In the genomic region with DNA sequence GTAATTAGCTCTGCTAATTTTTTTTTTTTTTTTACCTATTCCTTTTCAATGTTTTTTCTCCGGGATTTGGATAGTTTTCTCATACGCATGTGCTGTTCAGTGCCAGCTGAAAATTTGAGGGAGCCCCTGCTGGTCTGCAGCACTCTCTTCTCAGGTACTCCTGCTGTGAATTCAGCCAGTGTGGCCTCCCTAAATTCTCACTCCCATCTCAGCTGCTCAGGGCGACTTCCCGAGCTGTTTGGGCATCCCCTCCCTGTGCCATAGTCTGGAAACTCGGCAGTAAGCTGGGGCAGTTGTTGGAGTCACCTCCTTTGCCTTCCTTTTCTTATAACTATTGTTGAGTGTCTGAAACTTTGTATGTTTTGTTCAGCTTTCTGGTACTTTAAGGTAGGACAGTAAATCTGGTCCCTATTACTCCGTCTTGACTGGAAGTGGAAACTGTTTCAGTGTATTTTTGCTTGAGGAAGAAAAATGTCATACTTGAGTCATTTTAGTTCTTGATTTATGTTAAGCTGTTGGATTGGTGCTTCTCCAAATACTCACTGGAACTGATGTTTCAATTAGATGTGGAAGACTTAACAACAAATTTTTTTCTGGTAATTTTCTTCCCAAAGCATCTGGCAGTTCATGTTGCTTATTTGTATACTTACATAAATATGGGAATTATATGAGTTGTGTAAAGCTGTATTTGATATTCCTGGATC, we compare ENCODE assay signal across 1 cellular context.
TF ChIP-seq lines count a peak whose summit lies in the region.

No MANE protein-coding gene starts in this region.

TF ChIP-seq in GM23338, 12 proteins besides CTCF, POLR2A, EP300 and RAD21 (continued from another document):
- TF ChIP-seq REST (IDR thresholded peaks at IDR 0.05; ENCODE audit: unreplicated experiment): no peak
- TF ChIP-seq NANOG (IDR thresholded peaks at IDR 0.05; ENCODE audit: borderline replicate concordance): no peak
- no peak for TF ChIP-seq ZNF114 (CRISPR knock-in tag; IDR thresholded peaks at IDR 0.05)
TF ChIP-seq in GM23338: peak in this region for 0.
